In genomic region chr4:2441393-2442174, GRCh38 we compare ENCODE assay signal across 8 cellular contexts. TPM values are rescaled to one million over a fixed set of nuclear protein-coding genes. Genes with fewer than 3 reads are reported as not detected.
DNase-seq lines count a peak whose midpoint lies in the region; ATAC-seq and TF ChIP-seq lines count a peak whose summit lies in the region.

No MANE protein-coding gene starts in this region.

- no peak overlapping the region for H2BK12ac ChIP-seq in trophoblast cell (ENCODE audit: low read length)

- TF ChIP-seq CTCF in AG09319 (IDR thresholded peaks at IDR 0.05; ENCODE audit: low read depth, low read length) (peak; percentile 73), fibroblast of mammary gland (conservative IDR thresholded peaks at IDR 0.05; ENCODE audit: control insufficient read depth, insufficient read depth, low read depth, low read length) (peak; percentile 82)

- no peak overlapping the region for H4K91ac ChIP-seq in trophoblast cell (ENCODE audit: low read depth, low read length)

- no peaks in the 10 kb centered on the region for H3K79me2 ChIP-seq in trophoblast cell (ENCODE audit: control insufficient read depth, insufficient read depth, low read length, poor library complexity)

- H3K18ac ChIP-seq in trophoblast cell (ENCODE audit: low read length) = no peak overlapping the region

- H3K4ac ChIP-seq in trophoblast cell (ENCODE audit: low read depth, low read length) = no peak overlapping the region

- H3K4me3 ChIP-seq in fibroblast of mammary gland (ENCODE audit: control insufficient read depth, low read depth, low read length) = no peak overlapping the region
- no peak overlapping the region for H3K4me3 ChIP-seq in trophoblast cell (ENCODE audit: low read depth, low read length)

- peak overlapping the region; percentile 35 for H4K8ac ChIP-seq in trophoblast cell (ENCODE audit: low read depth, low read length)

- H2BK120ac ChIP-seq in trophoblast cell (ENCODE audit: insufficient read depth, low read length, poor library complexity) = no peak overlapping the region

- no CpG with 5 or more reads among the region's 14 CpGs for WGBS in trophoblast cell (ENCODE audit: extremely low coverage, insufficient coverage, insufficient read length)

- H3K14ac ChIP-seq in trophoblast cell (ENCODE audit: low read length) = no peak overlapping the region

- no peak overlapping the region for H3K27ac ChIP-seq in trophoblast cell (ENCODE audit: low read depth, low read length)

- H2AFZ ChIP-seq in trophoblast cell (ENCODE audit: insufficient read depth, low read length, poor library complexity) = no peak overlapping the region

- no peaks in the 10 kb centered on the region for H3K79me1 ChIP-seq in trophoblast cell (ENCODE audit: low read length)

- no peak overlapping the region for H3K9ac ChIP-seq in trophoblast cell (ENCODE audit: low read length)

- DNase-seq in AG09319 (ENCODE audit: extremely low read depth, low read depth) (no peak), NOMO-1 treated with dmso at 0.1 percent for 144 hours (lab: John Stamatoyannopoulos, UW; ENCODE audit: unreplicated experiment) (peak; percentile 82), fibroblast of mammary gland (ENCODE audit: low read depth) (peak; percentile 66), trophoblast cell (peak; percentile 45 to 70), Ammon's horn (ENCODE audit: low spot score) (no peak)
- DNase-seq in activated CD8-positive, alpha-beta memory T cell treated with anti-CD3 and anti-CD28 coated beads, Interleukin-2, amount 50 U/mL, for 48 hours = peak; percentile 89

- no peak overlapping the region for H3K23ac ChIP-seq in trophoblast cell (ENCODE audit: low read length)

- no peak overlapping the region for H3K4me2 ChIP-seq in trophoblast cell (ENCODE audit: low read length)

- no peak overlapping the region for H2AK5ac ChIP-seq in trophoblast cell (ENCODE audit: low read length)

- H3K4me1 ChIP-seq in trophoblast cell (ENCODE audit: control insufficient read depth in 1 of 2, insufficient read depth in 2 of 2, low read length in 2 of 2) = no peaks in the 10 kb centered on the region

- peak overlapping the region; percentile 12 for H4K12ac ChIP-seq in trophoblast cell (ENCODE audit: low read depth, low read length)

- H2BK5ac ChIP-seq in trophoblast cell (ENCODE audit: low read depth, low read length, poor library complexity) = no peak overlapping the region

- H3K27me3 ChIP-seq in trophoblast cell (ENCODE audit: insufficient read depth, low read length) = no peaks in the 10 kb centered on the region

- ATAC-seq in GM18858 (IDR thresholded peaks at IDR 0.05; ENCODE audit: unreplicated experiment) = peak; percentile 74
- ATAC-seq in HG03139 (IDR thresholded peaks at IDR 0.05; ENCODE audit: unreplicated experiment) = peak; percentile 60

- H3K9me3 ChIP-seq in trophoblast cell (ENCODE audit: insufficient read depth, low read depth, low read length) = peaks cover 4% of the 10 kb centered on the region

- H3K36me3 ChIP-seq in trophoblast cell (ENCODE audit: control insufficient read depth in 1 of 2, insufficient read depth in 2 of 2, low read length in 2 of 2) = no peaks in the 10 kb centered on the region

RNA-seq across cellular contexts. Expression of gene CFAP99, which starts 22.8 kb away (rescaled TPM):
- not detected in 2 replicates for polyA plus RNA-seq in trophoblast cell (2013)

RNA-seq across cellular contexts. Expression of gene ZFYVE28, which starts 23.1 kb away (rescaled TPM):
- 0.03 and 0.10 TPM in 2 replicates for polyA plus RNA-seq in trophoblast cell (2013)

RNA-seq across cellular contexts. Expression of gene RNF4, which starts 27.3 kb away (rescaled TPM):
- polyA plus RNA-seq in trophoblast cell (2013) = 42.2 and 43.1 TPM in 2 replicates

Comparison
In these comparisons a context has a peak if more than half of its experiments do, and no peak if none do; other contexts are left out.
1. DNase-seq: peak in NOMO-1 treated with dmso at 0.1 percent for 144 hours (single experiment), activated CD8-positive, alpha-beta memory T cell treated with anti-CD3 and anti-CD28 coated beads, Interleukin-2, amount 50 U/mL, for 48 hours (single experiment), fibroblast of mammary gland (single experiment) and trophoblast cell (2 of 2); none in AG09319 (single experiment) and Ammon's horn (single experiment).